In the genomic region with DNA sequence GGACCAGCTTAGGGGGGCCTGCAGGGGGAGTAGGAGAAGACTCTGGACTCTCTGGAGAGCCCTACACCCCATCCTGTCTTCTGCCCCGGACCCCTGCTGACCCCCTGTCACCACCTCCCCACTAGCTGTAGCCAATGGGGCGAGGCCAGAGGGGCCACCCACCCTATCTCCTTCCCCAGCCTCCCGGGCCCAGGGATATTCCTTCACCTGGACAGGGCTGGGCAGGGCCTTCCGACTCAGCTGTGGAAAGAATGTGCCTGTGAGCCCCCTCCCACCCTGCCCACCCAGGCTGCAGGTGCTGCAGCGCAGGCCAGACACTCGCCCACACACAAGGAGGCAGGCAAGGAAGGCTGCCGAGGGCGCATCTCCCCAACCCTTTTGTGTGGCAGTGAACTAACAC, we compare ENCODE assay signal across 23 cellular contexts. TPM values are rescaled to one million over a fixed set of nuclear protein-coding genes. Genes with fewer than 3 reads are reported as not detected.
"Had no signal": no experiment of that assay in that cellular context is flagged by ENCODE, and none has a peak within 500 bp of the region (broad histone marks: within the 10 kb centered on the region; RNA-seq: fewer than 3 reads in every experiment).

No MANE protein-coding gene starts in this region.

- H3K9me3 ChIP-seq: body of pancreas, esophagus squamous epithelium, gastrocnemius medialis, lower lobe of right lung, right lobe of liver, transverse colon had no signal

- H3K27me3 ChIP-seq: body of pancreas, cardiac muscle cell, gastrocnemius medialis, right lobe of liver, transverse colon had no signal

- ATAC-seq: body of pancreas; gastrocnemius medialis; lower lobe of right lung; natural killer cell; right lobe of liver; stimulated activated memory B cell treated with anti-CD40 and anti-IgM and Interleukin-4, amounts not matched to agents 10 μg/mL and 1 μg/mL and 100 μg/mL, for 72 hours; T-helper 17 cell had no signal

- H3K4me1 ChIP-seq: body of pancreas, esophagus squamous epithelium, gastrocnemius medialis, lower lobe of right lung, parathyroid adenoma, right lobe of liver, transverse colon had no signal

- H3K27ac ChIP-seq: body of pancreas, cardiac muscle cell, esophagus squamous epithelium, gastrocnemius medialis, lower lobe of right lung, parathyroid adenoma, right lobe of liver, transverse colon had no signal

- H3K36me3 ChIP-seq: cardiac muscle cell, esophagus squamous epithelium, gastrocnemius medialis, lower lobe of right lung, right lobe of liver, transverse colon had no signal

- DNase-seq: activated CD4-positive, alpha-beta T cell treated with anti-CD3 and anti-CD28 coated beads for 4 hours; activated CD4-positive, alpha-beta T cell treated with anti-CD3 and anti-CD28 coated beads, Interleukin-2, amount 50 U/mL, for 48 hours; activated CD4-positive, CD25-positive, alpha-beta regulatory T cell; activated gamma-delta T cell treated with Interleukin-2 at 50 U/mL for 16 hours; anterior cingulate cortex; body of pancreas; esophagus squamous epithelium; gastrocnemius medialis; hypothalamus; lower lobe of right lung; natural killer cell; small intestine; SW 1271; T-helper 17 cell; transverse colon had no signal

- H3K4me3 ChIP-seq: body of pancreas, cardiac muscle cell, esophagus squamous epithelium, gastrocnemius medialis, lower lobe of right lung, right lobe of liver, transverse colon had no signal

RNA-seq across cellular contexts. Expression of a gene that starts 23.0 kb away (rescaled TPM):
- total RNA-seq: dermis microvascular lymphatic vessel endothelial cell, pulmonary artery endothelial cell had no signal

RNA-seq across cellular contexts. Expression of a gene that starts 24.9 kb away (rescaled TPM):
- total RNA-seq: activated T-helper 1 cell treated with anti-CD3 and anti-CD28 coated beads, Interleukin-12 subunit alpha, Interleukin-12 subunit beta, Interleukin-2, Interleukin-4 antibody, amounts not matched to agents 30 ng/mL and 10 ng/mL and 1 ng/mL, durations not matched to agents 14 hours and 24 hours and 36 hours; body of pancreas; cardiac muscle cell; dermis microvascular lymphatic vessel endothelial cell; esophagus squamous epithelium; mesothelial cell of epicardium; transverse colon had no signal
- polyA plus RNA-seq: cardiac muscle cell had no signal
